ENCODE assay signal across 17 cellular contexts in genomic region chr2:218121789-218122188, GRCh38. TPM values are rescaled to one million over a fixed set of nuclear protein-coding genes. Genes with fewer than 3 reads are reported as not detected.
"Had no signal": no experiment of that assay in that cellular context is flagged by ENCODE, and none has a peak within 500 bp of the region (broad histone marks: within the 10 kb centered on the region; RNA-seq: fewer than 3 reads in every experiment).

No MANE protein-coding gene starts in this region.

RNA-seq across cellular contexts. Expression of gene CXCR2, which starts 4.0 kb away (rescaled TPM):
- total RNA-seq: activated T-cell treated with anti-CD3 and anti-CD28 coated beads, Interleukin-2, amount 50 U/mL, for 4 hours; activated T-helper 1 cell treated with anti-CD3 and anti-CD28 coated beads, Interleukin-12 subunit alpha, Interleukin-12 subunit beta, Interleukin-2, Interleukin-4 antibody, amounts not matched to agents 30 ng/mL and 10 ng/mL and 1 ng/mL, durations not matched to agents 14 hours and 24 hours and 36 hours; ascending aorta; body of pancreas; bronchial epithelial cell; cerebellum; chondrocyte had no signal

RNA-seq across cellular contexts. Expression of gene CXCR1, which starts 45.0 kb away (rescaled TPM):
- total RNA-seq: activated naive CD4-positive, alpha-beta T cell treated with anti-CD3 and anti-CD28 coated beads for 36 hours; activated naive CD4-positive, alpha-beta T cell treated with anti-CD3 and anti-CD28 coated beads, Interleukin-2, amount 50 U/mL, for 72 hours; activated naive CD8-positive, alpha-beta T cell treated with anti-CD3 and anti-CD28 coated beads for 36 hours; activated T-cell treated with anti-CD3 and anti-CD28 coated beads, Interleukin-2, amount 50 U/mL, for 4 hours; activated T-cell treated with anti-CD3 and anti-CD28 coated beads, Interleukin-2, amount 50 U/mL, for 72 hours; activated T-helper 1 cell treated with anti-CD3 and anti-CD28 coated beads, Interleukin-12 subunit alpha, Interleukin-12 subunit beta, Interleukin-2, Interleukin-4 antibody, amounts not matched to agents 30 ng/mL and 10 ng/mL and 1 ng/mL, durations not matched to agents 14 hours and 24 hours and 36 hours; activated T-helper 17 cell treated with anti-CD3 and anti-CD28 coated beads, Interleukin-2, amount 50 U/mL, for 72 hours; activated T-helper 2 cell treated with anti-CD3 and anti-CD28 coated beads, Interferon-gamma antibody, Interleukin-2, Interleukin-4, amounts not matched to agents 10 μg/mL and 5 μg/mL and 100 μg/mL, durations not matched to agents 14 hours and 24 hours and 36 hours; ascending aorta; astrocyte; body of pancreas; bronchial epithelial cell; cardiac muscle cell; cerebellum; chondrocyte had no signal
- polyA plus RNA-seq: cardiac muscle cell had no signal

RNA-seq across cellular contexts. Expression of gene RUFY4, which starts 52.7 kb away (rescaled TPM):
- total RNA-seq: ascending aorta, astrocyte, body of pancreas, bronchial epithelial cell, cardiac muscle cell, cardiac septum, cerebellum, chondrocyte had no signal
- polyA plus RNA-seq: aorta, cardiac muscle cell had no signal
